Comparison of ENCODE assay signal across 14 cellular contexts in genomic region chr22:17083255-17083654, GRCh38. TPM values are rescaled to one million over a fixed set of nuclear protein-coding genes. Genes with fewer than 3 reads are reported as not detected.
DNase-seq lines count a peak whose midpoint lies in the region; ATAC-seq and TF ChIP-seq lines count a peak whose summit lies in the region.
"Had no signal": no experiment of that assay in that cellular context is flagged by ENCODE, and none has a peak within 500 bp of the region (broad histone marks: within the 10 kb centered on the region; RNA-seq: fewer than 3 reads in every experiment).

No MANE protein-coding gene starts in this region.

- H3K27me3 ChIP-seq in GM23338 (ENCODE audit: insufficient read depth), result peaks cover 31% of the 10 kb centered on the region
- H3K27me3 ChIP-seq: colonic mucosa, SJCRH30 had no signal

- peak overlapping the region; percentile 45 for H3K27ac Mint-ChIP-seq in activated CD4-positive, alpha-beta T cell treated with anti-CD3 and anti-CD28 coated beads, Interleukin-2, amount 10 ng/mL, durations not matched to agents 24 days and 14 days
- H3K27ac Mint-ChIP-seq in GM23338 (no peak overlapping the region), nephron (peak overlapping the region in 1 of 3 experiments; percentile 48)

- no peak overlapping the region for H3K4me3 ChIP-seq in GM23338
- H3K4me3 ChIP-seq: colonic mucosa, SJCRH30, skin epidermis had no signal

- H3K9me3 Mint-ChIP-seq in activated CD4-positive, alpha-beta T cell treated with anti-CD3 and anti-CD28 coated beads, Interleukin-2, amount 10 ng/mL, durations not matched to agents 24 days and 14 days, result no peaks in the 10 kb centered on the region
- H3K9me3 Mint-ChIP-seq in GM23338, result no peaks in the 10 kb centered on the region; the same call in 2 of the 3 replicates
- no peaks in the 10 kb centered on the region for H3K9me3 Mint-ChIP-seq in nephron

- H2AFZ ChIP-seq in GM23338, result peak overlapping the region; percentile 63; the same call in 1 of the 2 replicates

- no peak overlapping the region for H3K4me2 ChIP-seq in GM23338

- peaks cover 4% of the 10 kb centered on the region; the same call in 1 of the 2 replicates for H4K20me1 ChIP-seq in GM23338 (replicated peaks; ENCODE audit: insufficient read depth)

- 0 out of 2 replicates have a peak, but pooled peaks cover 3% of the 10 kb centered on the region for H3K79me2 ChIP-seq in GM23338 (replicated peaks; ENCODE audit: insufficient read depth)

- no peaks in the 10 kb centered on the region for H3K9me2 ChIP-seq in GM23338 (ENCODE audit: insufficient read depth)

- TF ChIP-seq CTCF in GM23338 (conservative IDR thresholded peaks at IDR 0.05; ENCODE audit: low read depth in 2 of 2) (no peak), nephron (IDR thresholded peaks at IDR 0.05; ENCODE audit: unreplicated experiment in 3 of 3) (no peak)

- H3K4me3 Mint-ChIP-seq in activated CD4-positive, alpha-beta T cell treated with anti-CD3 and anti-CD28 coated beads, Interleukin-2, amount 10 ng/mL, durations not matched to agents 24 days and 14 days, result peak overlapping the region; percentile 90
- H3K4me3 Mint-ChIP-seq in GM23338, result peak overlapping the region; percentile 78; the same call in 2 of the 3 replicates
- H3K4me3 Mint-ChIP-seq in nephron, result peak overlapping the region; percentile 82 to 88 (median 87)

- H3K36me3 ChIP-seq in GM23338 (ENCODE audit: insufficient read depth), result no peaks in the 10 kb centered on the region
- H3K36me3 ChIP-seq: colonic mucosa, SJCRH30 had no signal

- intact Hi-C loops in activated CD4-positive, alpha-beta T cell treated with anti-CD3 and anti-CD28 coated beads, Interleukin-2, amount 10 ng/mL, durations not matched to agents 24 days and 14 days (cut with micrococcal nuclease), result no loop called here

- no peak for DNase-seq in activated CD4-positive, alpha-beta T cell treated with anti-CD3 and anti-CD28 coated beads, Interleukin-2, amount 10 ng/mL, durations not matched to agents 24 days and 14 days
- no peak for DNase-seq in activated CD4-positive, alpha-beta T cell treated with anti-CD3 and anti-CD28 coated beads for 48 hours
- DNase-seq in GM23338 (ENCODE audit: low spot score) (no peak), caudate nucleus (lab: John Stamatoyannopoulos, UW) (peak in 34 of 61 donors; percentile 11 to 92 (median 40)), GDM1 (lab: John Stamatoyannopoulos, UW) (no peak), COLO668 (lab: John Stamatoyannopoulos, UW; ENCODE audit: unreplicated experiment) (no peak), AG20443 (ENCODE audit: low spot score) (no peak)
- DNase-seq: colonic mucosa, mesenchymal stem cell, NCI-H1694, NCI-H510A, SJCRH30 had no signal

- H3K27ac ChIP-seq in GM23338 (ENCODE audit: low read depth) (no peak overlapping the region), caudate nucleus (ENCODE audit: low read depth, low read length) (peak overlapping the region; percentile 76)
- H3K27ac ChIP-seq: colonic mucosa, SJCRH30 had no signal

- peaks cover 7% of the 10 kb centered on the region; the same call in 1 of the 2 replicates for H3K4me1 ChIP-seq in GM23338 (ENCODE audit: insufficient read depth)

- peaks cover 34% of the 10 kb centered on the region for H3K4me1 Mint-ChIP-seq in activated CD4-positive, alpha-beta T cell treated with anti-CD3 and anti-CD28 coated beads, Interleukin-2, amount 10 ng/mL, durations not matched to agents 24 days and 14 days
- H3K4me1 Mint-ChIP-seq in GM23338 (peaks cover 16% of the 10 kb centered on the region), nephron (peaks cover 15% of the 10 kb centered on the region)

- peaks cover 7% of the 10 kb centered on the region for H3F3A ChIP-seq in GM23338 (replicated peaks; ENCODE audit: low read depth)

- H3K27me3 Mint-ChIP-seq in activated CD4-positive, alpha-beta T cell treated with anti-CD3 and anti-CD28 coated beads, Interleukin-2, amount 10 ng/mL, durations not matched to agents 24 days and 14 days, result peaks cover 7% of the 10 kb centered on the region
- H3K27me3 Mint-ChIP-seq in GM23338 (ENCODE audit: insufficient read depth, low read depth, poor library complexity), result peaks cover 25% of the 10 kb centered on the region
- H3K27me3 Mint-ChIP-seq in nephron (ENCODE audit: low read depth), result peaks cover 41% of the 10 kb centered on the region

- ATAC-seq in GM23338, result no peak

- H3K36me3 Mint-ChIP-seq in activated CD4-positive, alpha-beta T cell treated with anti-CD3 and anti-CD28 coated beads, Interleukin-2, amount 10 ng/mL, durations not matched to agents 24 days and 14 days (ENCODE audit: low read depth), result peaks cover 4% of the 10 kb centered on the region
- no peaks in the 10 kb centered on the region for H3K36me3 Mint-ChIP-seq in GM23338 (ENCODE audit: low read depth)
- H3K36me3 Mint-ChIP-seq in nephron (ENCODE audit: low read depth), result no peaks in the 10 kb centered on the region

TF ChIP-seq in GM23338, 12 proteins besides CTCF, POLR2A, EP300 and RAD21 (continues in another document):
- no peak for TF ChIP-seq ETS1 (IDR thresholded peaks at IDR 0.05)
- TF ChIP-seq EZH2 (IDR thresholded peaks at IDR 0.05; ENCODE audit: low read depth, unreplicated experiment), result no peak
- no peak for TF ChIP-seq REST (IDR thresholded peaks at IDR 0.05; ENCODE audit: unreplicated experiment)
- TF ChIP-seq ZNF114 (CRISPR knock-in tag; IDR thresholded peaks at IDR 0.05), result no peak
- TF ChIP-seq CREB1 (CRISPR knock-in tag; IDR thresholded peaks at IDR 0.05; ENCODE audit: low read depth), result no peak
- TF ChIP-seq EZH2phosphoT487 (IDR thresholded peaks at IDR 0.05; ENCODE audit: unreplicated experiment), result no peak
- TF ChIP-seq JUNB (IDR thresholded peaks at IDR 0.05; ENCODE audit: unreplicated experiment), result no peak

RNA-seq across cellular contexts. Expression of gene IL17RA, which starts 1.5 kb away (rescaled TPM):
- 18.4 and 19.8 TPM in 2 replicates for total RNA-seq in activated CD4-positive, alpha-beta T cell treated with anti-CD3 and anti-CD28 coated beads, Interleukin-2, amount 10 ng/mL, durations not matched to agents 24 days and 14 days
- total RNA-seq in GM23338 (2014; rRNA removed; shearing (Covaris generic)), result 9.6 and 11.9 TPM in 2 replicates
- 3.2 TPM in 2 replicates for polyA plus RNA-seq in GM23338 (2016; fragmentation: Nextera tagmentation; extraction: Ambion mirVana)

RNA-seq across cellular contexts. Expression of gene TMEM121B, which starts 37.9 kb away (rescaled TPM):
- total RNA-seq in activated CD4-positive, alpha-beta T cell treated with anti-CD3 and anti-CD28 coated beads, Interleukin-2, amount 10 ng/mL, durations not matched to agents 24 days and 14 days, result 0.16 and 0.17 TPM in 2 replicates
- 6.4 and 7.2 TPM in 2 replicates for total RNA-seq in GM23338 (2014; rRNA removed; shearing (Covaris generic))
- 2.0 and 2.4 TPM in 2 replicates for polyA plus RNA-seq in GM23338 (2016; fragmentation: Nextera tagmentation; extraction: Ambion mirVana)

Comparison
In these comparisons a context has a peak if more than half of its experiments do, and no peak if none do; other contexts are left out.
1. DNase-seq: peak in caudate nucleus (34 of 61); none in activated CD4-positive, alpha-beta T cell treated with anti-CD3 and anti-CD28 coated beads, Interleukin-2, amount 10 ng/mL, durations not matched to agents 24 days and 14 days (single experiment), activated CD4-positive, alpha-beta T cell treated with anti-CD3 and anti-CD28 coated beads for 48 hours (single experiment), GM23338 (single experiment), GDM1 (single experiment), COLO668 (single experiment) and AG20443 (single experiment).
2. Peak in every context shown above with its lines, with median percentiles within 50 percentile points of each other: H3K4me3 Mint-ChIP-seq.